ENCODE assay signal across 8 cellular contexts in genomic region chr15:99734040-99734291, GRCh38. TPM values are rescaled to one million over a fixed set of nuclear protein-coding genes. Genes with fewer than 3 reads are reported as not detected.
DNase-seq lines count a peak whose midpoint lies in the region; ATAC-seq, FAIRE-seq and TF ChIP-seq lines count a peak whose summit lies in the region.
"Not testable (repeated sequence)": the region's sequence is repeated elsewhere in the genome, so short reads cannot be mapped to it uniquely, and the experiment has no call there.

No MANE protein-coding gene starts in this region.

- H3K9me2 ChIP-seq in MM.1S (replicated peaks; ENCODE audit: insufficient read depth, low read length), result not testable (repeated sequence)

- POLR2A ChIA-PET in CD8-positive, alpha-beta T cell (lab: Charles Lee), result interaction anchor here (0.7 to 1.5 kb wide), 5 partner anchors 13 to 467 kb away, joined by 3 to 9 read pairs (median 4); no protein-coding TSS in a partner anchor
- POLR2A ChIA-PET in K562 (lab: Yijun Ruan, JAX), result interaction anchor here (0.7 kb wide), 1 partner anchor 236 kb away, joined by 3 read pairs; no protein-coding TSS in a partner anchor

- peaks cover 13% of the 10 kb centered on the region for H3K4me1 ChIP-seq in CD8-positive, alpha-beta T cell (ENCODE audit: insufficient read depth, low read length)
- not testable (repeated sequence) for H3K4me1 ChIP-seq in MM.1S (ENCODE audit: low read length); thyroid gland
- H3K4me1 ChIP-seq in K562 (replicated peaks in 1 of 2; ENCODE audit: control insufficient read depth in 2 of 2, insufficient read depth in 2 of 2, low read length in 2 of 2), result peaks cover 3 to 19% of the 10 kb centered on the region in 2 experiments; a peak in 3 of 5 replicates

- DNase-seq in CD8-positive, alpha-beta T cell; MM.1S; activated CD4-positive, alpha-beta T cell treated with anti-CD3 and anti-CD28 coated beads, Interleukin-2, amount 10 ng/mL, durations not matched to agents 24 days and 14 days; K562 (ENCODE audit: extremely low read depth in 1 of 4, low spot score in 3 of 4); fibroblast of villous mesenchyme (ENCODE audit: low read depth); mesothelial cell of epicardium (ENCODE audit: low spot score in 2 of 2, unreplicated experiment in 2 of 2); progenitor cell of endocrine pancreas (ENCODE audit: low spot score, unreplicated experiment); thyroid gland: not testable (repeated sequence)

- H3K4me2 ChIP-seq in MM.1S (ENCODE audit: low read depth, low read length) (peak overlapping the region; percentile 90; the same call in 1 of the 2 replicates), K562 (ENCODE audit: insufficient read depth, low read length) (0 out of 2 replicates have a peak overlapping the region, but pooled peaks have one; percentile 21)

- not testable (repeated sequence) for TF ChIP-seq CTCF in CD8-positive, alpha-beta T cell (IDR thresholded peaks at IDR 0.05); MM.1S (IDR thresholded peaks at IDR 0.05; ENCODE audit: low read length); K562 (IDR thresholded peaks at IDR 0.05 in 2 of 3, conservative IDR thresholded peaks at IDR 0.05 in 1 of 3; ENCODE audit: insufficient read depth in 2 of 3, low read depth in 1 of 3, low read length in 3 of 3); fibroblast of villous mesenchyme (IDR thresholded peaks at IDR 0.05; ENCODE audit: insufficient read depth, low read depth, low read length); mesothelial cell of epicardium (IDR thresholded peaks at IDR 0.05; ENCODE audit: unreplicated experiment); progenitor cell of endocrine pancreas (IDR thresholded peaks at IDR 0.05; ENCODE audit: unreplicated experiment); thyroid gland (IDR thresholded peaks at IDR 0.05)

- CTCF ChIA-PET in CD8-positive, alpha-beta T cell (lab: Charles Lee), result interaction anchor here (1.2 to 2.5 kb wide), 3 partner anchors 21 to 461 kb away, joined by 4 to 11 read pairs (median 5); no protein-coding TSS in a partner anchor
- CTCF ChIA-PET in K562 (lab: Yijun Ruan, JAX; ENCODE audit: low intra/inter-chr PET ratio), result not testable (repeated sequence)

- FAIRE-seq in K562 (lab: Jason Lieb, UNC), result not testable (repeated sequence)

- H3K27ac Mint-ChIP-seq in CD8-positive, alpha-beta T cell, result peak overlapping the region; percentile 95
- H3K27ac Mint-ChIP-seq in activated CD4-positive, alpha-beta T cell treated with anti-CD3 and anti-CD28 coated beads, Interleukin-2, amount 10 ng/mL, durations not matched to agents 24 days and 14 days, result peak overlapping the region; percentile 96
- H3K27ac Mint-ChIP-seq in mesothelial cell of epicardium, result peak overlapping the region; percentile 87
- peak overlapping the region; percentile 97 for H3K27ac Mint-ChIP-seq in progenitor cell of endocrine pancreas

- peak overlapping the region; percentile 62 for H3K27ac ChIP-seq in CD8-positive, alpha-beta T cell (ENCODE audit: low read depth, low read length)
- peak overlapping the region; percentile 42; the same call in 1 of the 2 replicates for H3K27ac ChIP-seq in MM.1S (ENCODE audit: low read length)
- H3K27ac ChIP-seq in K562 (ENCODE audit: extremely low read depth, low read depth, low read length), result peak overlapping the region; percentile 63; the same call in 1 of the 3 replicates
- H3K27ac ChIP-seq in thyroid gland, result peak overlapping the region in 2 of 3 donors; percentile 63 to 84

- not testable (repeated sequence) for H3K9me1 ChIP-seq in K562 (ENCODE audit: control insufficient read depth, insufficient read depth, low read length)

- not testable (repeated sequence) for H4K20me1 ChIP-seq in MM.1S (ENCODE audit: insufficient read depth, low read length); K562 (replicated peaks; ENCODE audit: control insufficient read depth, insufficient read depth, low read length)

- H3K36me3 ChIP-seq in CD8-positive, alpha-beta T cell (ENCODE audit: insufficient read depth, low read length); MM.1S (replicated peaks; ENCODE audit: insufficient read depth, low read length); K562 (ENCODE audit: control insufficient read depth, insufficient read depth, low read length); thyroid gland: not testable (repeated sequence)

- not testable (repeated sequence) for H3K27me3 ChIP-seq in CD8-positive, alpha-beta T cell (ENCODE audit: insufficient read depth, low read length); MM.1S (replicated peaks; ENCODE audit: insufficient read depth, low read length); K562 (ENCODE audit: control insufficient read depth in 2 of 2, insufficient read depth in 2 of 2, low read length in 2 of 2); thyroid gland

- not testable (repeated sequence) for H3K27me3 Mint-ChIP-seq in CD8-positive, alpha-beta T cell (ENCODE audit: low read depth); activated CD4-positive, alpha-beta T cell treated with anti-CD3 and anti-CD28 coated beads, Interleukin-2, amount 10 ng/mL, durations not matched to agents 24 days and 14 days; mesothelial cell of epicardium (ENCODE audit: low read depth); progenitor cell of endocrine pancreas

- peak overlapping the region; percentile 61 for H3K4me3 ChIP-seq in CD8-positive, alpha-beta T cell (ENCODE audit: low read depth, low read length)
- not testable (repeated sequence) for H3K4me3 ChIP-seq in MM.1S (ENCODE audit: low read length); K562
- H3K4me3 ChIP-seq in fibroblast of villous mesenchyme (ENCODE audit: low read depth, low read length) (peak overlapping the region; percentile 52), thyroid gland (replicated peaks in 1 of 3) (peak overlapping the region in 1 of 3 donors; percentile 95)

- not testable (repeated sequence) for H3F3A ChIP-seq in MM.1S (ENCODE audit: insufficient read depth, low read length)

- H3K9me3 Mint-ChIP-seq in CD8-positive, alpha-beta T cell; activated CD4-positive, alpha-beta T cell treated with anti-CD3 and anti-CD28 coated beads, Interleukin-2, amount 10 ng/mL, durations not matched to agents 24 days and 14 days; mesothelial cell of epicardium; progenitor cell of endocrine pancreas (ENCODE audit: low read depth): not testable (repeated sequence)

- H3K4me3 Mint-ChIP-seq in CD8-positive, alpha-beta T cell, result peak overlapping the region; percentile 81
- peak overlapping the region; percentile 86 for H3K4me3 Mint-ChIP-seq in activated CD4-positive, alpha-beta T cell treated with anti-CD3 and anti-CD28 coated beads, Interleukin-2, amount 10 ng/mL, durations not matched to agents 24 days and 14 days
- H3K4me3 Mint-ChIP-seq in mesothelial cell of epicardium (peak overlapping the region; percentile 74), progenitor cell of endocrine pancreas (ENCODE audit: low read depth) (peak overlapping the region; percentile 81)

- not testable (repeated sequence) for BruUV-seq in K562 (replicated peaks; lab: Mats Ljungman, UMichigan)

- not testable (repeated sequence) for H3K9me3 ChIP-seq in CD8-positive, alpha-beta T cell (ENCODE audit: low read length); MM.1S (replicated peaks; ENCODE audit: insufficient read depth, low read length); K562 (replicated peaks; ENCODE audit: control insufficient read depth, insufficient read depth, low read depth, low read length); thyroid gland

- intact Hi-C loops in CD8-positive, alpha-beta T cell (cut with DNase I, micrococcal nuclease), result loop anchor here (5.0 to 10.0 kb wide), 8 partner anchors 193 to 1918 kb away; partner anchors contain the start of genes ADAMTS17 (in 1 of the 2), ASB7 (in 1 of the 2), IGF1R (in 1 of the 2) and LINS1 (in 1 of the 2)
- intact Hi-C loops in activated CD4-positive, alpha-beta T cell treated with anti-CD3 and anti-CD28 coated beads, Interleukin-2, amount 10 ng/mL, durations not matched to agents 24 days and 14 days (cut with micrococcal nuclease), result loop anchor here (10.0 kb wide), 1 partner anchor 629 kb away; the partner anchor contains the start of gene SYNM
- intact Hi-C loops in K562 (cut with micrococcal nuclease); thyroid gland (cut with DNase I): not testable (repeated sequence)

- H3K79me2 ChIP-seq in MM.1S (ENCODE audit: low read length); K562 (ENCODE audit: control insufficient read depth, insufficient read depth, low read length): not testable (repeated sequence)

- ATAC-seq in CD8-positive, alpha-beta T cell; K562: not testable (repeated sequence)

- not testable (repeated sequence) for TF ChIP-seq POLR2A in K562 (conservative IDR thresholded peaks at IDR 0.05); thyroid gland (IDR thresholded peaks at IDR 0.05)

- WGBS in K562 (ENCODE audit: insufficient coverage, low coverage, missing lambda C conversion rate), result 58% methylated on average over 13 of the region's 13 CpGs
- WGBS in thyroid gland, 2 donors, result 94 to 96% methylated on average over 13 of the region's 13 CpGs

- peak overlapping the region; percentile 57; the same call in 1 of the 2 replicates for H3K9ac ChIP-seq in MM.1S (ENCODE audit: low read length)
- H3K9ac ChIP-seq in K562 (ENCODE audit: insufficient read depth in 1 of 2, low read depth in 2 of 2, low read length in 2 of 2), result not testable (repeated sequence)

- peaks cover 19% of the 10 kb centered on the region for H3K4me1 Mint-ChIP-seq in CD8-positive, alpha-beta T cell (ENCODE audit: low read depth)
- peaks cover 30% of the 10 kb centered on the region for H3K4me1 Mint-ChIP-seq in activated CD4-positive, alpha-beta T cell treated with anti-CD3 and anti-CD28 coated beads, Interleukin-2, amount 10 ng/mL, durations not matched to agents 24 days and 14 days
- H3K4me1 Mint-ChIP-seq in mesothelial cell of epicardium, result peaks cover 30% of the 10 kb centered on the region
- peaks cover 16% of the 10 kb centered on the region for H3K4me1 Mint-ChIP-seq in progenitor cell of endocrine pancreas (ENCODE audit: low read depth)

- peak overlapping the region; percentile 100 for H2AFZ ChIP-seq in MM.1S (ENCODE audit: low read length)
- not testable (repeated sequence) for H2AFZ ChIP-seq in K562 (ENCODE audit: low read depth, low read length)

- TF ChIP-seq EP300 in K562 (IDR thresholded peaks at IDR 0.05; ENCODE audit: low read length), result not testable (repeated sequence)

- in situ Hi-C loops in K562 (cut with MboI), result loop anchor here (25.0 kb wide), 1 partner anchor 447 kb away; no protein-coding TSS in a partner anchor

- H3K36me3 Mint-ChIP-seq in CD8-positive, alpha-beta T cell; activated CD4-positive, alpha-beta T cell treated with anti-CD3 and anti-CD28 coated beads, Interleukin-2, amount 10 ng/mL, durations not matched to agents 24 days and 14 days (ENCODE audit: low read depth); mesothelial cell of epicardium; progenitor cell of endocrine pancreas (ENCODE audit: insufficient read depth): not testable (repeated sequence)

- not testable (repeated sequence) for TF ChIP-seq RAD21 in K562 (CRISPR knock-in tag; conservative IDR thresholded peaks at IDR 0.05 in 1 of 2, IDR thresholded peaks at IDR 0.05 in 1 of 2)

RNA-seq across cellular contexts. Expression of gene LYSMD4, which starts 0.7 kb away (rescaled TPM):
- total RNA-seq in CD8-positive, alpha-beta T cell, result 1 to 10 TPM; 7.6 to 7.7 TPM
- 6.4 and 6.6 TPM in 2 replicates for total RNA-seq in activated CD4-positive, alpha-beta T cell treated with anti-CD3 and anti-CD28 coated beads, Interleukin-2, amount 10 ng/mL, durations not matched to agents 24 days and 14 days
- total RNA-seq in K562 (2011; cell fraction: chromatin; rRNA removed; ENCODE audit: low replicate concordance), result 5.3 and 7.1 TPM in 2 replicates
- total RNA-seq in K562 (2011; cell fraction: nucleolus; rRNA removed), result 4.5 and 6.3 TPM in 2 replicates
- total RNA-seq in K562 (2011; cell fraction: nucleoplasm; rRNA removed), result 5.5 and 6.3 TPM in 2 replicates
- total RNA-seq in K562 (2014; rRNA removed) (2.2 and 3.2 TPM in 2 replicates), K562 (2014; rRNA removed; fragmentation: Illumina TruSeq; extraction: Trizol) (1.6 and 2.0 TPM in 2 replicates), K562 (2015; rRNA removed; fragmentation: Illumina TruSeq; extraction: Trizol) (1.6 and 1.7 TPM in 2 replicates), K562 (2021) (2.1 and 2.3 TPM in 2 replicates), fibroblast of villous mesenchyme (7.7 and 7.8 TPM in 2 replicates), mesothelial cell of epicardium (17.2 to 18.1 TPM (median 17.2 TPM) in 3 replicates), progenitor cell of endocrine pancreas (17.9 and 18.8 TPM in 2 replicates), thyroid gland (1 to 10 TPM; 5.0 to 9.4 (median 7.0) TPM)
- polyA plus RNA-seq in K562 (2011; rRNA removed) (2.2 and 2.3 TPM in 2 replicates), K562 (2014; fragmentation: Illumina TruSeq; extraction: Trizol) (2.0 and 2.3 TPM in 2 replicates), K562 (2014; fragmentation: Nextera tagmentation; extraction: Ambion mirVana) (under 1 TPM; 0.46 to 0.70 TPM), K562 (2014; rRNA removed) (3.1 and 4.2 TPM in 2 replicates)
- polyA plus RNA-seq in K562 (2011; cell fraction: cytosol; rRNA removed), result 2.3 and 2.5 TPM in 2 replicates
- 7.7 and 9.7 TPM in 2 replicates for polyA plus RNA-seq in K562 (2011; cell fraction: nucleus; rRNA removed)
- polyA plus RNA-seq in K562 (2012), result 2.5 and 3.7 TPM in 2 replicates
- polyA minus RNA-seq in K562 (2011; rRNA and poly(A)+ RNA removed), result 1.2 and 1.8 TPM in 2 replicates
- polyA minus RNA-seq in K562 (2011; cell fraction: cytosol; rRNA and poly(A)+ RNA removed), result 0.64 and 1.9 TPM in 2 replicates
- 3.1 and 4.2 TPM in 2 replicates for polyA minus RNA-seq in K562 (2011; cell fraction: nucleus; rRNA and poly(A)+ RNA removed)
